In genomic region chr5:136819526-136820302, GRCh38 we compare ENCODE assay signal across 17 cellular contexts.
"Had no signal": no experiment of that assay in that cellular context is flagged by ENCODE, and none has a peak within 500 bp of the region (broad histone marks: within the 10 kb centered on the region; RNA-seq: fewer than 3 reads in every experiment).

No MANE protein-coding gene starts in this region.

- H3K27me3 Mint-ChIP-seq: T-helper 17 cell had no signal

- H3K36me3 ChIP-seq: left ventricle myocardium inferior, ovary, sigmoid colon, suprapubic skin had no signal

- H3K4me3 Mint-ChIP-seq: activated T-cell treated with anti-CD3 and anti-CD28 coated beads, Interleukin-2, amount 50 U/mL, for 4 hours; brain; T-helper 17 cell; type B pancreatic cell had no signal

- H3K4me3 ChIP-seq: left ventricle myocardium inferior, ovary, sigmoid colon, suprapubic skin had no signal

- FAIRE-seq: keratinocyte had no signal

- H3K9me3 ChIP-seq: left ventricle myocardium inferior, ovary, suprapubic skin had no signal

- H3K27ac ChIP-seq: left ventricle myocardium inferior, ovary, sigmoid colon, suprapubic skin had no signal

- H3K9me3 Mint-ChIP-seq: activated T-cell treated with anti-CD3 and anti-CD28 coated beads, Interleukin-2, amount 50 U/mL, for 4 hours had no signal

- H3K27ac Mint-ChIP-seq: activated naive CD4-positive, alpha-beta T cell treated with anti-CD3 and anti-CD28 coated beads, Interleukin-2, amount 50 U/mL, for 72 hours; T-helper 17 cell; type B pancreatic cell had no signal

- H3K36me3 Mint-ChIP-seq: brain, type B pancreatic cell had no signal

- H3K4me1 ChIP-seq: sigmoid colon, suprapubic skin had no signal

- H3K27me3 ChIP-seq: ovary, sigmoid colon, suprapubic skin had no signal

- DNase-seq: activated CD4-positive, alpha-beta T cell treated with anti-CD3 and anti-CD28 coated beads, Interleukin-2, amount 50 U/mL, for 48 hours; activated effector memory CD4-positive, alpha-beta T cell treated with anti-CD3 and anti-CD28 coated beads, Interleukin-2, amount 50 U/mL, for 16 hours; activated T-cell treated with anti-CD3 and anti-CD28 coated beads, Interleukin-2, amount 50 U/mL, for 4 hours; amygdala; dermis blood vessel endothelial cell; head of caudate nucleus; left ventricle myocardium inferior; mesenchymal stem cell; ovary; sigmoid colon; stimulated activated naive CD8-positive, alpha-beta T cell treated with anti-CD3 and anti-CD28 coated beads, Interleukin-15, Interleukin-2, amounts not matched to agents 100 U/mL and 50 U/mL, for 24 hours; T-helper 17 cell had no signal

- H3K4me1 Mint-ChIP-seq: brain, T-helper 17 cell had no signal
